17 cellular contexts compared by ENCODE assay signal in genomic region chr21:18249542-18250152, GRCh38. TPM values are rescaled to one million over a fixed set of nuclear protein-coding genes. Genes with fewer than 3 reads are reported as not detected.
DNase-seq lines count a peak whose midpoint lies in the region; ATAC-seq and TF ChIP-seq lines count a peak whose summit lies in the region.
"Had no signal": no experiment of that assay in that cellular context is flagged by ENCODE, and none has a peak within 500 bp of the region (broad histone marks: within the 10 kb centered on the region; RNA-seq: fewer than 3 reads in every experiment).

No MANE protein-coding gene starts in this region.

- H3K4me3 Mint-ChIP-seq in GM23338 = no peak overlapping the region
- H3K4me3 Mint-ChIP-seq in activated CD4-positive, alpha-beta memory T cell treated with anti-CD3 and anti-CD28 coated beads, Interleukin-2, amount 10 ng/mL, durations not matched to agents 7 days and 5 days = no peak overlapping the region
- H3K4me3 Mint-ChIP-seq: activated B cell treated with CpG ODN at 0.5 μM for 24 hours; activated T-helper 1 cell treated with anti-CD3 and anti-CD28 coated beads, Interleukin-12 subunit alpha, Interleukin-12 subunit beta, Interleukin-2, Interleukin-4 antibody, amounts not matched to agents 30 ng/mL and 10 ng/mL and 1 ng/mL, durations not matched to agents 14 hours and 24 hours and 36 hours; CD8-positive, alpha-beta memory T cell had no signal

- H3K4me3 ChIP-seq in GM23338 = no peak overlapping the region
- H3K4me3 ChIP-seq: body of pancreas, gastrocnemius medialis had no signal

- peak; percentile 55 for ATAC-seq in GM23338
- ATAC-seq: body of pancreas, gastrocnemius medialis had no signal

- H2AFZ ChIP-seq in GM23338 = no peak overlapping the region

- no peaks in the 10 kb centered on the region for H3F3A ChIP-seq in GM23338 (replicated peaks; ENCODE audit: low read depth)

- no peaks in the 10 kb centered on the region for H3K9me3 Mint-ChIP-seq in GM23338
- no peaks in the 10 kb centered on the region for H3K9me3 Mint-ChIP-seq in activated CD4-positive, alpha-beta memory T cell treated with anti-CD3 and anti-CD28 coated beads, Interleukin-2, amount 10 ng/mL, durations not matched to agents 7 days and 5 days
- H3K9me3 Mint-ChIP-seq: activated B cell treated with CpG ODN at 0.5 μM for 24 hours; activated T-helper 1 cell treated with anti-CD3 and anti-CD28 coated beads, Interleukin-12 subunit alpha, Interleukin-12 subunit beta, Interleukin-2, Interleukin-4 antibody, amounts not matched to agents 30 ng/mL and 10 ng/mL and 1 ng/mL, durations not matched to agents 14 hours and 24 hours and 36 hours; nephron had no signal

- 0 out of 2 replicates have a peak, but pooled peaks cover under 1% of the 10 kb centered on the region for H3K4me1 ChIP-seq in GM23338 (ENCODE audit: insufficient read depth)
- H3K4me1 ChIP-seq: gastrocnemius medialis had no signal

- H3K36me3 ChIP-seq in GM23338 (ENCODE audit: insufficient read depth) = no peaks in the 10 kb centered on the region
- H3K36me3 ChIP-seq: gastrocnemius medialis had no signal

- H4K20me1 ChIP-seq in GM23338 (replicated peaks; ENCODE audit: insufficient read depth) = no peaks in the 10 kb centered on the region

- no peaks in the 10 kb centered on the region for H3K9me2 ChIP-seq in GM23338 (ENCODE audit: insufficient read depth)

- no peaks in the 10 kb centered on the region for H3K36me3 Mint-ChIP-seq in GM23338 (ENCODE audit: low read depth)
- H3K36me3 Mint-ChIP-seq in activated CD4-positive, alpha-beta memory T cell treated with anti-CD3 and anti-CD28 coated beads, Interleukin-2, amount 10 ng/mL, durations not matched to agents 7 days and 5 days (ENCODE audit: low read depth) = no peaks in the 10 kb centered on the region

- no peak overlapping the region for H3K27ac ChIP-seq in GM23338 (ENCODE audit: low read depth)
- H3K27ac ChIP-seq: body of pancreas, gastrocnemius medialis had no signal

- peaks cover 31% of the 10 kb centered on the region for H3K27me3 ChIP-seq in GM23338 (ENCODE audit: insufficient read depth)
- H3K27me3 ChIP-seq: body of pancreas had no signal

- DNase-seq in DMS 273 treated with DMSO at 0.1 percent for 48 hours (lab: John Stamatoyannopoulos, UW) (peak; percentile 75), GM23338 (ENCODE audit: low spot score) (peak; percentile 67), NCI-H69 (lab: John Stamatoyannopoulos, UW) (peak; percentile 83), iPS-NIHi11 (ENCODE audit: low spot score) (peak; percentile 14), occipital lobe (lab: John Stamatoyannopoulos, UW) (no peak), GM13977 (ENCODE audit: low spot score) (no peak)
- DNase-seq in activated CD4-positive, alpha-beta memory T cell treated with anti-CD3 and anti-CD28 coated beads, Interleukin-2, amount 10 ng/mL, durations not matched to agents 7 days and 5 days = no peak
- DNase-seq: activated B cell treated with CpG ODN at 0.5 μM for 24 hours; body of pancreas; CD8-positive, alpha-beta memory T cell; effector memory CD4-positive, alpha-beta T cell; gastrocnemius medialis; kidney glomerular epithelial cell; NCI-H2081; small intestine had no signal

- no peaks in the 10 kb centered on the region for H3K79me2 ChIP-seq in GM23338 (replicated peaks; ENCODE audit: insufficient read depth)

- no peak overlapping the region for H3K4me2 ChIP-seq in GM23338

- TF ChIP-seq CTCF in GM23338 (conservative IDR thresholded peaks at IDR 0.05; ENCODE audit: low read depth in 2 of 2) (peak; percentile 58 to 70), GM13977 (IDR thresholded peaks at IDR 0.05; ENCODE audit: extremely low read depth, insufficient read depth, missing control alignments) (no peak)

- no peaks in the 10 kb centered on the region; the same call in 2 of the 3 replicates for H3K4me1 Mint-ChIP-seq in GM23338
- H3K4me1 Mint-ChIP-seq in activated CD4-positive, alpha-beta memory T cell treated with anti-CD3 and anti-CD28 coated beads, Interleukin-2, amount 10 ng/mL, durations not matched to agents 7 days and 5 days = no peaks in the 10 kb centered on the region
- H3K4me1 Mint-ChIP-seq: activated B cell treated with CpG ODN at 0.5 μM for 24 hours had no signal

- CTCF ChIA-PET in activated CD4-positive, alpha-beta memory T cell treated with anti-CD3 and anti-CD28 coated beads, Interleukin-2, amount 10 ng/mL, durations not matched to agents 7 days and 5 days (lab: Charles Lee) = no interaction called here

- H3K27ac Mint-ChIP-seq in GM23338 = no peak overlapping the region
- no peak overlapping the region for H3K27ac Mint-ChIP-seq in activated CD4-positive, alpha-beta memory T cell treated with anti-CD3 and anti-CD28 coated beads, Interleukin-2, amount 10 ng/mL, durations not matched to agents 7 days and 5 days
- H3K27ac Mint-ChIP-seq: activated B cell treated with CpG ODN at 0.5 μM for 24 hours; activated T-helper 1 cell treated with anti-CD3 and anti-CD28 coated beads, Interleukin-12 subunit alpha, Interleukin-12 subunit beta, Interleukin-2, Interleukin-4 antibody, amounts not matched to agents 30 ng/mL and 10 ng/mL and 1 ng/mL, durations not matched to agents 14 hours and 24 hours and 36 hours; CD8-positive, alpha-beta memory T cell had no signal

- POLR2A ChIA-PET in activated CD4-positive, alpha-beta memory T cell treated with anti-CD3 and anti-CD28 coated beads, Interleukin-2, amount 10 ng/mL, durations not matched to agents 7 days and 5 days (lab: Charles Lee) = no interaction called here

- in situ Hi-C loops in GM13977 (cut with MboI; ENCODE audit: low pct_unique_long_range_greater_than_20kb, low sequenced_read_pairs, unreplicated experiment) = no loop called here

- H3K27me3 Mint-ChIP-seq in GM23338 (ENCODE audit: insufficient read depth, low read depth, poor library complexity) = peaks cover 17% of the 10 kb centered on the region
- H3K27me3 Mint-ChIP-seq in activated CD4-positive, alpha-beta memory T cell treated with anti-CD3 and anti-CD28 coated beads, Interleukin-2, amount 10 ng/mL, durations not matched to agents 7 days and 5 days = peaks cover 9% of the 10 kb centered on the region

TF ChIP-seq in GM23338, 12 proteins besides CTCF, POLR2A, EP300 and RAD21 (continues in another document):
- TF ChIP-seq ZNF462 (CRISPR knock-in tag; IDR thresholded peaks at IDR 0.05) (no peak), EZH2phosphoT487 (IDR thresholded peaks at IDR 0.05; ENCODE audit: unreplicated experiment) (no peak)

RNA-seq across cellular contexts. Expression of gene CHODL, which starts 5.0 kb away (rescaled TPM):
- total RNA-seq in GM23338 (2014; rRNA removed; shearing (Covaris generic)) = 0.35 and 1.6 TPM in 2 replicates
- polyA plus RNA-seq in GM23338 (2016; fragmentation: Nextera tagmentation; extraction: Ambion mirVana) = 0.75 and 0.95 TPM in 2 replicates
- 1.4 TPM for total RNA-seq in occipital lobe
- under 1 TPM; 0.15 to 0.20 TPM for total RNA-seq in activated CD4-positive, alpha-beta memory T cell treated with anti-CD3 and anti-CD28 coated beads, Interleukin-2, amount 10 ng/mL, durations not matched to agents 7 days and 5 days
- total RNA-seq: activated T-helper 1 cell treated with anti-CD3 and anti-CD28 coated beads, Interleukin-12 subunit alpha, Interleukin-12 subunit beta, Interleukin-2, Interleukin-4 antibody, amounts not matched to agents 30 ng/mL and 10 ng/mL and 1 ng/mL, durations not matched to agents 14 hours and 24 hours and 36 hours; gastrocnemius medialis had no signal

Comparison
In these comparisons a context has a peak if more than half of its experiments do, and no peak if none do; other contexts are left out.
1. DNase-seq: peak in DMS 273 treated with DMSO at 0.1 percent for 48 hours (single experiment), GM23338 (single experiment), NCI-H69 (single experiment) and iPS-NIHi11 (single experiment); none in occipital lobe (single experiment), GM13977 (single experiment) and activated CD4-positive, alpha-beta memory T cell treated with anti-CD3 and anti-CD28 coated beads, Interleukin-2, amount 10 ng/mL, durations not matched to agents 7 days and 5 days (single experiment).